In the genomic region with DNA sequence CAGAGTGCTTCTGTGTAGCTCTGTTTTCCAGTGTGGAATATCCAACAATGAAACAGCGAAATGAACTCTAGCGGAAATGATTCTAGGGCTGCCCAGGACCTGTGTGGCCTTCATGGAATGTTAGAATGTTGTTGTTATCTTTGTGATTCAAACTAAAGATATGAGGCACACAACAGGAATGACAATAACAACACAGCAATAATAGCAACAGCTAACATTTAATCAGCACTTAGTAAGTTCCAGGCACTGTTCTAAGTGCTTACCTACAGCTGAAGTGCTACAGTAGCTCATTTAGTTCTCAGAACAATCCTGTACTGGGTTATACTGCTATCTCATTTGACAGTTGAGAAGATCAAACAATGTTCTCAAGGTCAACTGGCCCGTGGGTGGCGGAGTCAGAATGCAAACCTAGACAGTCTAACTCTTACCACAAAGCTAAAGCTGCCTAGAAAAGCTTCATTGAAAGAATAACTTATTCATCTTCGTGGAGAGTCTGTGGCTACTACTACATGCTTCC, we compare ENCODE assay signal across 17 cellular contexts.
DNase-seq lines count a peak whose midpoint lies in the region; ATAC-seq, FAIRE-seq and TF ChIP-seq lines count a peak whose summit lies in the region.
"Had no signal": no experiment of that assay in that cellular context is flagged by ENCODE, and none has a peak within 500 bp of the region (broad histone marks: within the 10 kb centered on the region; RNA-seq: fewer than 3 reads in every experiment).

No MANE protein-coding gene starts in this region.

- BruUV-seq in HepG2 (replicated peaks; lab: Mats Ljungman, UMichigan) = no TSS peak

- no peaks in the 10 kb centered on the region for H3K9me3 ChIP-seq in HepG2 (ENCODE audit: low read length)
- H3K9me3 ChIP-seq in right lobe of liver = no peaks in the 10 kb centered on the region
- H3K9me3 ChIP-seq in astrocyte (ENCODE audit: insufficient read depth, low read depth, low read length) = no peaks in the 10 kb centered on the region

- H3K79me2 ChIP-seq in HepG2 (ENCODE audit: insufficient read depth, low read length) (no peaks in the 10 kb centered on the region), astrocyte (ENCODE audit: insufficient read depth, low read length) (no peaks in the 10 kb centered on the region)

- H3K4me2 ChIP-seq in HepG2 (ENCODE audit: low read depth, low read length) (no peak overlapping the region), astrocyte (ENCODE audit: low read length) (peak overlapping the region; percentile 59)

- intact Hi-C loops in HepG2 (cut with micrococcal nuclease; ENCODE audit: unreplicated experiment) = no loop called here
- intact Hi-C loops in right lobe of liver (cut with DNase I) = no loop called here
- intact Hi-C loops in natural killer cell (cut with micrococcal nuclease) = no loop called here

- H3K27ac Mint-ChIP-seq in astrocyte (ENCODE audit: unreplicated experiment) (peak overlapping the region; percentile 91), natural killer cell (no peak overlapping the region)
- no peak overlapping the region for H3K27ac Mint-ChIP-seq in activated T-cell treated with anti-CD3 and anti-CD28 coated beads, Interleukin-2, amount 50 U/mL, for 24 hours
- H3K27ac Mint-ChIP-seq: activated CD4-positive, alpha-beta memory T cell treated with anti-CD3 and anti-CD28 coated beads for 36 hours; effector memory CD8-positive, alpha-beta T cell; nephron had no signal

- H3K4me3 Mint-ChIP-seq in astrocyte (ENCODE audit: unreplicated experiment) = no peak overlapping the region
- no peak overlapping the region for H3K4me3 Mint-ChIP-seq in activated T-cell treated with anti-CD3 and anti-CD28 coated beads, Interleukin-2, amount 50 U/mL, for 24 hours
- H3K4me3 Mint-ChIP-seq in natural killer cell = no peak overlapping the region
- H3K4me3 Mint-ChIP-seq: activated CD4-positive, alpha-beta memory T cell treated with anti-CD3 and anti-CD28 coated beads for 36 hours; effector memory CD8-positive, alpha-beta T cell; nephron had no signal

- no peaks in the 10 kb centered on the region for H3K27me3 Mint-ChIP-seq in astrocyte (ENCODE audit: low read depth, unreplicated experiment)
- no peaks in the 10 kb centered on the region for H3K27me3 Mint-ChIP-seq in activated T-cell treated with anti-CD3 and anti-CD28 coated beads, Interleukin-2, amount 50 U/mL, for 24 hours
- peaks cover 34 to 56% of the 10 kb centered on the region in 2 donors for H3K27me3 Mint-ChIP-seq in natural killer cell (ENCODE audit: low read depth in 2 of 2)

- H3K4me3 ChIP-seq in HepG2 (replicated peaks in 1 of 3; ENCODE audit: insufficient read depth in 1 of 3, low read depth in 2 of 3, low read length in 3 of 3) = no peak overlapping the region
- no peak overlapping the region for H3K4me3 ChIP-seq in right lobe of liver
- no peak overlapping the region for H3K4me3 ChIP-seq in astrocyte (ENCODE audit: insufficient read depth, low read depth, low read length)

- POLR2A ChIA-PET in HepG2 (lab: Yijun Ruan, JAX) = no interaction called here

- in situ Hi-C loops in HepG2 (cut with HindIII; ENCODE audit: extremely low pct_ligation_motif_present, low pct_unique_long_range_greater_than_20kb) = no loop called here

- CTCF ChIA-PET in HepG2 (lab: Yijun Ruan, JAX; ENCODE audit: low intra/inter-chr PET ratio, low total read pairs) = no interaction called here

- H3K4me1 Mint-ChIP-seq in astrocyte (ENCODE audit: low read depth, unreplicated experiment) = peaks cover 63% of the 10 kb centered on the region
- H3K4me1 Mint-ChIP-seq in activated T-cell treated with anti-CD3 and anti-CD28 coated beads, Interleukin-2, amount 50 U/mL, for 24 hours (ENCODE audit: low read depth) = peaks cover 41% of the 10 kb centered on the region
- peaks cover 13 to 14% of the 10 kb centered on the region in 2 donors for H3K4me1 Mint-ChIP-seq in natural killer cell

- WGBS in HepG2 (ENCODE audit: low lambda C conversion rate) = 27% methylated on average over 5 of the region's 5 CpGs
- WGBS in right lobe of liver (ENCODE audit: insufficient coverage, low coverage, low lambda C conversion rate, missing lambda C conversion rate) = 57% methylated on average over 5 of the region's 5 CpGs

- TF ChIP-seq POLR2A in HepG2 (IDR thresholded peaks at IDR 0.05; ENCODE audit: insufficient read depth in 1 of 2, low read depth in 2 of 2, low read length in 2 of 2) (no peak), right lobe of liver (IDR thresholded peaks at IDR 0.05) (no peak)

- H2AFZ ChIP-seq in HepG2 (ENCODE audit: low read length) = no peak overlapping the region
- H2AFZ ChIP-seq in astrocyte (ENCODE audit: low read depth, low read length) = no peak overlapping the region

- FAIRE-seq in HepG2 (lab: Jason Lieb, UNC) = no peak
- peak; percentile 97 for FAIRE-seq in astrocyte (lab: Jason Lieb, UNC)

- H3K27ac ChIP-seq in HepG2 (ENCODE audit: extremely low read length, insufficient read depth, low read length) = no peak overlapping the region
- H3K27ac ChIP-seq in right lobe of liver = no peak overlapping the region
- peak overlapping the region; percentile 87 for H3K27ac ChIP-seq in astrocyte (ENCODE audit: low read depth, low read length)
- H3K27ac ChIP-seq: RWPE1 had no signal

- ATAC-seq in HepG2 (no peak; the same call in 2 of the 3 replicates), right lobe of liver (no peak), GM21381 (IDR thresholded peaks at IDR 0.05; ENCODE audit: unreplicated experiment) (no peak), natural killer cell (no peak)
- ATAC-seq: effector memory CD8-positive, alpha-beta T cell; left cardiac atrium had no signal

- H3K9ac ChIP-seq in HepG2 (ENCODE audit: insufficient read depth, low read depth, low read length) (no peak overlapping the region), astrocyte (ENCODE audit: low read length) (peak overlapping the region; percentile 47)

- TF ChIP-seq EP300 in HepG2 (IDR thresholded peaks at IDR 0.05; ENCODE audit: low read depth in 2 of 2, low read length in 2 of 2) (no peak), HepG2 (CRISPR knock-in tag; IDR thresholded peaks at IDR 0.05; ENCODE audit: borderline replicate concordance) (no peak)

- no peak for TF ChIP-seq RAD21 in HepG2 (CRISPR knock-in tag; IDR thresholded peaks at IDR 0.05)

- TF ChIP-seq CTCF in HepG2 (CRISPR knock-in tag; IDR thresholded peaks at IDR 0.05) (no peak), right lobe of liver (IDR thresholded peaks at IDR 0.05) (no peak), astrocyte (IDR thresholded peaks at IDR 0.05; ENCODE audit: insufficient read depth, low read depth, low read length) (no peak), natural killer cell (IDR thresholded peaks at IDR 0.05) (no peak)

- H3K27me3 ChIP-seq in HepG2 (ENCODE audit: control insufficient read depth in 1 of 2, insufficient read depth in 2 of 2, low read length in 2 of 2) (peaks cover 1 to 7% of the 10 kb centered on the region in 2 experiments; a peak in 2 of 5 replicates), right lobe of liver (no peaks in the 10 kb centered on the region), astrocyte (ENCODE audit: insufficient read depth, low read length) (no peaks in the 10 kb centered on the region)

- no peaks in the 10 kb centered on the region for H4K20me1 ChIP-seq in HepG2 (ENCODE audit: insufficient read depth, low read length)
- no peaks in the 10 kb centered on the region for H4K20me1 ChIP-seq in astrocyte (ENCODE audit: insufficient read depth, low read length)

- H3K9me3 Mint-ChIP-seq in astrocyte (ENCODE audit: unreplicated experiment) = no peaks in the 10 kb centered on the region
- no peaks in the 10 kb centered on the region for H3K9me3 Mint-ChIP-seq in activated T-cell treated with anti-CD3 and anti-CD28 coated beads, Interleukin-2, amount 50 U/mL, for 24 hours
- H3K9me3 Mint-ChIP-seq in natural killer cell = no peaks in the 10 kb centered on the region
- H3K9me3 Mint-ChIP-seq: activated CD4-positive, alpha-beta memory T cell treated with anti-CD3 and anti-CD28 coated beads for 36 hours; nephron had no signal

- H3K4me1 ChIP-seq in HepG2 (ENCODE audit: insufficient read depth, low read length) = peaks cover 13% of the 10 kb centered on the region
- H3K4me1 ChIP-seq in right lobe of liver = peaks cover 0 to 18% (median 0%) of the 10 kb centered on the region in 4 donors
- peaks cover 50% of the 10 kb centered on the region for H3K4me1 ChIP-seq in astrocyte (ENCODE audit: insufficient read depth, low read length)

- H3K36me3 Mint-ChIP-seq in astrocyte (ENCODE audit: low read depth, unreplicated experiment) (peaks cover 4% of the 10 kb centered on the region), natural killer cell (no peaks in the 10 kb centered on the region)
- H3K36me3 Mint-ChIP-seq in activated T-cell treated with anti-CD3 and anti-CD28 coated beads, Interleukin-2, amount 50 U/mL, for 24 hours (ENCODE audit: low read depth) = no peaks in the 10 kb centered on the region
- H3K36me3 Mint-ChIP-seq: activated CD4-positive, alpha-beta memory T cell treated with anti-CD3 and anti-CD28 coated beads for 36 hours had no signal

- DNase-seq in HepG2 (ENCODE audit: low spot score) (peak; percentile 16), right lobe of liver (no peak), astrocyte (ENCODE audit: low read depth) (peak; percentile 75), kidney glomerular epithelial cell (lab: John Stamatoyannopoulos, UW) (peak; percentile 96), Ammon's horn (ENCODE audit: low spot score) (no peak), natural killer cell (no peak)
- DNase-seq in activated T-cell treated with anti-CD3 and anti-CD28 coated beads, Interleukin-2, amount 50 U/mL, for 24 hours = no peak
- DNase-seq: activated CD4-positive, alpha-beta memory T cell treated with anti-CD3 and anti-CD28 coated beads for 36 hours; activated effector memory CD4-positive, alpha-beta T cell treated with Interleukin-2 at 50 U/mL for 16 hours; DMS153; effector memory CD8-positive, alpha-beta T cell; left cardiac atrium; NCI-H1436 treated with DMSO at 0.1 percent for 48 hours; substantia nigra had no signal

- no peaks in the 10 kb centered on the region for H3K36me3 ChIP-seq in HepG2 (replicated peaks in 1 of 2; ENCODE audit: control insufficient read depth in 1 of 2, insufficient read depth in 2 of 2, low read length in 2 of 2)
- H3K36me3 ChIP-seq in right lobe of liver = no peaks in the 10 kb centered on the region
- no peaks in the 10 kb centered on the region for H3K36me3 ChIP-seq in astrocyte (ENCODE audit: insufficient read depth, low read length)

TF ChIP-seq in HepG2, 621 proteins besides CTCF, POLR2A, EP300 and RAD21 (continues in another document):
- no peak for TF ChIP-seq MBNL3 (CRISPR knock-in tag; conservative IDR thresholded peaks at IDR 0.05)
- no peak for TF ChIP-seq ZNF33B (CRISPR knock-in tag; IDR thresholded peaks at IDR 0.05)

Comparison
In these comparisons a context has a peak if more than half of its experiments do, and no peak if none do; other contexts are left out.
1. DNase-seq: peak in HepG2 (single experiment), astrocyte (single experiment) and kidney glomerular epithelial cell (single experiment); none in right lobe of liver (0 of 3), Ammon's horn (single experiment), activated T-cell treated with anti-CD3 and anti-CD28 coated beads, Interleukin-2, amount 50 U/mL, for 24 hours (single experiment) and natural killer cell (single experiment).